17 cellular contexts compared by ENCODE assay signal in the genomic region with DNA sequence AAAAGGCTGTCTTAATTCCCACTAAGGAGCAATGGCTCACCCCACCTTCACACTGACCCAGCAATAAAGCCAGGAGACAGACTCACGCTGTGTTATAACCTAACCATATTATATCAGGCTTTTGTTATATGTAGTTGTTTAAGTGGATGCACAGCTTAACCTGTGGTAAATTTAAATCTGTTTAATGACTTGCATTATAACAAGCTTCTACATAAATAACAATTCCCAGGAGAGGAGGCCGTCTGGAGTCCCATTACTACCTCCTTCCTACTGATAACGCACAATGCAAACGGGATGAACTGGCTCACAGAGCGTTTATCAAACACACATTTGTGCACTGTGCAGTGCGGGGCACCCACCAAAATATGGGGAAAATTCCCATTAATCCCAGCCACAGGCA.
A peak's percentile ranks its signal among the peaks of the same experiment; 100 is the strongest.
DNase-seq lines count a peak whose midpoint lies in the region; ATAC-seq lines count a peak whose summit lies in the region.
"Had no signal": no experiment of that assay in that cellular context is flagged by ENCODE, and none has a peak within 500 bp of the region (broad histone marks: within the 10 kb centered on the region; RNA-seq: fewer than 3 reads in every experiment).

No MANE protein-coding gene starts in this region.

- DNase-seq in NCI-H524 (lab: John Stamatoyannopoulos, UW) (peak; percentile 4 to 21), NCI-H524 treated with DMSO at 0.1 percent for 48 hours (lab: John Stamatoyannopoulos, UW) (no peak), NCI-H2171 (lab: John Stamatoyannopoulos, UW) (peak; percentile 14), NCI-H526 treated with DMSO at 0.1 percent for 48 hours (lab: John Stamatoyannopoulos, UW) (peak; percentile 24), GOT3 (lab: John Stamatoyannopoulos, UW) (no peak)
- DNase-seq in stimulated activated naive CD8-positive, alpha-beta T cell treated with anti-CD3 and anti-CD28 coated beads, Interleukin-15, Interleukin-2, amounts not matched to agents 100 U/mL and 50 U/mL, for 24 hours, result no peak
- DNase-seq: 8988T; ACHN; AML-193; BE2C; CD4-positive, alpha-beta T cell; CD8-positive, alpha-beta memory T cell; DMS153; DND-41 had no signal

- ATAC-seq in stimulated activated naive CD8-positive, alpha-beta T cell treated with anti-CD3 and anti-CD28 coated beads, Interleukin-15, Interleukin-2, amounts not matched to agents 100 U/mL and 50 U/mL, for 24 hours, result no peak
- ATAC-seq in GM21360 (IDR thresholded peaks at IDR 0.05; ENCODE audit: unreplicated experiment), result no peak
- ATAC-seq: A549, GM23338 had no signal

Comparison
In these comparisons a context has a peak if more than half of its experiments do, and no peak if none do; other contexts are left out.
1. DNase-seq: peak in NCI-H524 (2 of 2), NCI-H2171 (single experiment) and NCI-H526 treated with DMSO at 0.1 percent for 48 hours (single experiment); none in NCI-H524 treated with DMSO at 0.1 percent for 48 hours (single experiment), GOT3 (single experiment) and stimulated activated naive CD8-positive, alpha-beta T cell treated with anti-CD3 and anti-CD28 coated beads, Interleukin-15, Interleukin-2, amounts not matched to agents 100 U/mL and 50 U/mL, for 24 hours (single experiment).